1 cellular context compared by ENCODE assay signal in the genomic region with DNA sequence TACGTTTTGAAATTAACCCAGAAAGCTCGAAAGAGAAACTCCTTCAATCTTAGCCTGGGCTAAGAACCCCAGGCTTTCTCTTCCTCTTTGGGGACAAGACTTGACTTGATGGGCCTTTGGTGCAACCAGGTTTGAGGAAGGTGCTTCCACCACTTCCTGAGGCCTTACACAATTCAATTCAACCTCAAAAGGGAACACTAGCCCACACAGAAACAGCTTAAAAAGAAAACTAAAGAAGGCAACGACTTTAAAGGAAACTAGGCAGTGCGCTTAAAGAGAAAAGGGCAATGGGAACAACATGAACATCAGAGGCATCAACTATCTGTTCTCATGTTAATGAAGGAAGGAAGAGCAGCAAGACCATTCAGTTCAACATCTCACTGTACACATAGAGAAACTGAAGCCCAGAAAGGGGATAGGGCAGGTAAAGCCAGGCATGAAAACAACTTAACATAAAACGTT.
TF ChIP-seq lines count a peak whose summit lies in the region.

No MANE protein-coding gene starts in this region.

TF ChIP-seq in GM12878, 131 proteins besides CTCF, POLR2A, EP300 and RAD21 (continued from another document):
- TF ChIP-seq, protein P1, sequence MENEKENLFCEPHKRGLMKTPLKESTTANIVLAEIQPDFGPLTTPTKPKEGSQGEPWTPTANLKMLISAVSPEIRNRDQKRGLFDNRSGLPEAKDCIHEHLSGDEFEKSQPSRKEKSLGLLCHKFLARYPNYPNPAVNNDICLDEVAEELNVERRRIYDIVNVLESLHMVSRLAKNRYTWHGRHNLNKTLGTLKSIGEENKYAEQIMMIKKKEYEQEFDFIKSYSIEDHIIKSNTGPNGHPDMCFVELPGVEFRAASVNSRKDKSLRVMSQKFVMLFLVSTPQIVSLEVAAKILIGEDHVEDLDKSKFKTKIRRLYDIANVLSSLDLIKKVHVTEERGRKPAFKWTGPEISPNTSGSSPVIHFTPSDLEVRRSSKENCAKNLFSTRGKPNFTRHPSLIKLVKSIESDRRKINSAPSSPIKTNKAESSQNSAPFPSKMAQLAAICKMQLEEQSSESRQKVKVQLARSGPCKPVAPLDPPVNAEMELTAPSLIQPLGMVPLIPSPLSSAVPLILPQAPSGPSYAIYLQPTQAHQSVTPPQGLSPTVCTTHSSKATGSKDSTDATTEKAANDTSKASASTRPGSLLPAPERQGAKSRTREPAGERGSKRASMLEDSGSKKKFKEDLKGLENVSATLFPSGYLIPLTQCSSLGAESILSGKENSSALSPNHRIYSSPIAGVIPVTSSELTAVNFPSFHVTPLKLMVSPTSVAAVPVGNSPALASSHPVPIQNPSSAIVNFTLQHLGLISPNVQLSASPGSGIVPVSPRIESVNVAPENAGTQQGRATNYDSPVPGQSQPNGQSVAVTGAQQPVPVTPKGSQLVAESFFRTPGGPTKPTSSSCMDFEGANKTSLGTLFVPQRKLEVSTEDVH (IDR thresholded peaks at IDR 0.05; ENCODE audit: low read depth, partially characterized antibody): no peak
- TF ChIP-seq SRF (IDR thresholded peaks at IDR 0.05; ENCODE audit: low read depth in 2 of 2, low read length in 2 of 2) (no peak), ATF7 (IDR thresholded peaks at IDR 0.05; ENCODE audit: low read depth) (peak; percentile 49; the same call in 1 of the 2 replicates), SMC3 (IDR thresholded peaks at IDR 0.05; ENCODE audit: borderline replicate concordance, low read length) (no peak), CHD1 (IDR thresholded peaks at IDR 0.05; ENCODE audit: low read depth, low read length) (peak; percentile 81; the same call in 1 of the 2 replicates), PML (IDR thresholded peaks at IDR 0.05; ENCODE audit: low read length) (peak; percentile 44; the same call in 1 of the 2 replicates), RCOR1 (conservative IDR thresholded peaks at IDR 0.05; ENCODE audit: low read depth, low read length) (no peak), NR2C2 (IDR thresholded peaks at IDR 0.05; ENCODE audit: borderline replicate concordance, control insufficient read depth, insufficient read length, low read depth) (no peak), PAX5 (IDR thresholded peaks at IDR 0.05; ENCODE audit: borderline replicate concordance, low read depth, low read length) (peak; percentile 70; the same call in 1 of the 2 replicates), ZBED1 (IDR thresholded peaks at IDR 0.05; ENCODE audit: borderline replicate concordance) (no peak), NFYA (IDR thresholded peaks at IDR 0.05; ENCODE audit: borderline replicate concordance, low read depth, low read length) (no peak), CBX5 (IDR thresholded peaks at IDR 0.05; ENCODE audit: low read depth) (no peak), CEBPB (IDR thresholded peaks at IDR 0.05; ENCODE audit: borderline replicate concordance in 1 of 2, low read depth in 2 of 2, low read length in 2 of 2) (peak in 1 of 2 experiments; percentile 72; a peak in 2 of 4 replicates), WRNIP1 (IDR thresholded peaks at IDR 0.05; ENCODE audit: borderline replicate concordance, low read depth, low read length) (no peak), KLF5 (IDR thresholded peaks at IDR 0.05; ENCODE audit: partially characterized antibody) (no peak), GATAD2B (conservative IDR thresholded peaks at IDR 0.05; ENCODE audit: low read depth) (no peak; the same call in 1 of the 2 replicates), ZNF274 (IDR thresholded peaks at IDR 0.05; ENCODE audit: insufficient read depth, insufficient read length) (no peak), EED (IDR thresholded peaks at IDR 0.05; ENCODE audit: low read depth) (peak; percentile 94), IRF4 (IDR thresholded peaks at IDR 0.05; ENCODE audit: low read depth, low read length) (no peak), PAX8 (IDR thresholded peaks at IDR 0.05) (no peak), SPI1 (IDR thresholded peaks at IDR 0.05; ENCODE audit: borderline replicate concordance, insufficient read depth, low read depth, low read length) (peak; percentile 91), NR2C1 (IDR thresholded peaks at IDR 0.05) (no peak), MTA3 (IDR thresholded peaks at IDR 0.05; ENCODE audit: borderline replicate concordance, low read length) (peak; percentile 74; the same call in 1 of the 2 replicates)
- TF ChIP-seq, protein P2, sequence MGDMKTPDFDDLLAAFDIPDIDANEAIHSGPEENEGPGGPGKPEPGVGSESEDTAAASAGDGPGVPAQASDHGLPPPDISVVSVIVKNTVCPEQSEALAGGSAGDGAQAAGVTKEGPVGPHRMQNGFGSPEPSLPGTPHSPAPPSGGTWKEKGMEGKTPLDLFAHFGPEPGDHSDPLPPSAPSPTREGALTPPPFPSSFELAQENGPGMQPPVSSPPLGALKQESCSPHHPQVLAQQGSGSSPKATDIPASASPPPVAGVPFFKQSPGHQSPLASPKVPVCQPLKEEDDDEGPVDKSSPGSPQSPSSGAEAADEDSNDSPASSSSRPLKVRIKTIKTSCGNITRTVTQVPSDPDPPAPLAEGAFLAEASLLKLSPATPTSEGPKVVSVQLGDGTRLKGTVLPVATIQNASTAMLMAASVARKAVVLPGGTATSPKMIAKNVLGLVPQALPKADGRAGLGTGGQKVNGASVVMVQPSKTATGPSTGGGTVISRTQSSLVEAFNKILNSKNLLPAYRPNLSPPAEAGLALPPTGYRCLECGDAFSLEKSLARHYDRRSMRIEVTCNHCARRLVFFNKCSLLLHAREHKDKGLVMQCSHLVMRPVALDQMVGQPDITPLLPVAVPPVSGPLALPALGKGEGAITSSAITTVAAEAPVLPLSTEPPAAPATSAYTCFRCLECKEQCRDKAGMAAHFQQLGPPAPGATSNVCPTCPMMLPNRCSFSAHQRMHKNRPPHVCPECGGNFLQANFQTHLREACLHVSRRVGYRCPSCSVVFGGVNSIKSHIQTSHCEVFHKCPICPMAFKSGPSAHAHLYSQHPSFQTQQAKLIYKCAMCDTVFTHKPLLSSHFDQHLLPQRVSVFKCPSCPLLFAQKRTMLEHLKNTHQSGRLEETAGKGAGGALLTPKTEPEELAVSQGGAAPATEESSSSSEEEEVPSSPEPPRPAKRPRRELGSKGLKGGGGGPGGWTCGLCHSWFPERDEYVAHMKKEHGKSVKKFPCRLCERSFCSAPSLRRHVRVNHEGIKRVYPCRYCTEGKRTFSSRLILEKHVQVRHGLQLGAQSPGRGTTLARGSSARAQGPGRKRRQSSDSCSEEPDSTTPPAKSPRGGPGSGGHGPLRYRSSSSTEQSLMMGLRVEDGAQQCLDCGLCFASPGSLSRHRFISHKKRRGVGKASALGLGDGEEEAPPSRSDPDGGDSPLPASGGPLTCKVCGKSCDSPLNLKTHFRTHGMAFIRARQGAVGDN (IDR thresholded peaks at IDR 0.05): peak; percentile 51; the same call in 1 of the 2 replicates
- TF ChIP-seq, protein P3, sequence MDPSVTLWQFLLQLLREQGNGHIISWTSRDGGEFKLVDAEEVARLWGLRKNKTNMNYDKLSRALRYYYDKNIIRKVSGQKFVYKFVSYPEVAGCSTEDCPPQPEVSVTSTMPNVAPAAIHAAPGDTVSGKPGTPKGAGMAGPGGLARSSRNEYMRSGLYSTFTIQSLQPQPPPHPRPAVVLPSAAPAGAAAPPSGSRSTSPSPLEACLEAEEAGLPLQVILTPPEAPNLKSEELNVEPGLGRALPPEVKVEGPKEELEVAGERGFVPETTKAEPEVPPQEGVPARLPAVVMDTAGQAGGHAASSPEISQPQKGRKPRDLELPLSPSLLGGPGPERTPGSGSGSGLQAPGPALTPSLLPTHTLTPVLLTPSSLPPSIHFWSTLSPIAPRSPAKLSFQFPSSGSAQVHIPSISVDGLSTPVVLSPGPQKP (IDR thresholded peaks at IDR 0.05; ENCODE audit: low read depth, low read length): no peak
- TF ChIP-seq, protein P4, sequence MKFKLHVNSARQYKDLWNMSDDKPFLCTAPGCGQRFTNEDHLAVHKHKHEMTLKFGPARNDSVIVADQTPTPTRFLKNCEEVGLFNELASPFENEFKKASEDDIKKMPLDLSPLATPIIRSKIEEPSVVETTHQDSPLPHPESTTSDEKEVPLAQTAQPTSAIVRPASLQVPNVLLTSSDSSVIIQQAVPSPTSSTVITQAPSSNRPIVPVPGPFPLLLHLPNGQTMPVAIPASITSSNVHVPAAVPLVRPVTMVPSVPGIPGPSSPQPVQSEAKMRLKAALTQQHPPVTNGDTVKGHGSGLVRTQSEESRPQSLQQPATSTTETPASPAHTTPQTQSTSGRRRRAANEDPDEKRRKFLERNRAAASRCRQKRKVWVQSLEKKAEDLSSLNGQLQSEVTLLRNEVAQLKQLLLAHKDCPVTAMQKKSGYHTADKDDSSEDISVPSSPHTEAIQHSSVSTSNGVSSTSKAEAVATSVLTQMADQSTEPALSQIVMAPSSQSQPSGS (IDR thresholded peaks at IDR 0.05; ENCODE audit: low read length): peak; percentile 47
- TF ChIP-seq, protein P5, sequence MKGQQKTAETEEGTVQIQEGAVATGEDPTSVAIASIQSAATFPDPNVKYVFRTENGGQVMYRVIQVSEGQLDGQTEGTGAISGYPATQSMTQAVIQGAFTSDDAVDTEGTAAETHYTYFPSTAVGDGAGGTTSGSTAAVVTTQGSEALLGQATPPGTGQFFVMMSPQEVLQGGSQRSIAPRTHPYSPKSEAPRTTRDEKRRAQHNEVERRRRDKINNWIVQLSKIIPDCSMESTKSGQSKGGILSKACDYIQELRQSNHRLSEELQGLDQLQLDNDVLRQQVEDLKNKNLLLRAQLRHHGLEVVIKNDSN (IDR thresholded peaks at IDR 0.05; ENCODE audit: borderline replicate concordance, extremely low read length, insufficient read depth, low read depth, low read length): no peak
TF ChIP-seq in GM12878: peak in this region for 37.
